1 cellular context compared by ENCODE assay signal in genomic region chr19:11116507-11116906, GRCh38.
TF ChIP-seq lines count a peak whose summit lies in the region.

No MANE protein-coding gene starts in this region.

TF ChIP-seq in HepG2, 621 proteins besides CTCF, POLR2A, EP300 and RAD21 (continued from another document):
- 0 out of 2 replicates have a peak, but pooled peaks have one; percentile 8 for TF ChIP-seq HOXA9 (CRISPR knock-in tag; IDR thresholded peaks at IDR 0.05; ENCODE audit: borderline replicate concordance)
TF ChIP-seq in HepG2: peak in this region for 4.
